Comparison of ENCODE assay signal across 8 cellular contexts in the genomic region with DNA sequence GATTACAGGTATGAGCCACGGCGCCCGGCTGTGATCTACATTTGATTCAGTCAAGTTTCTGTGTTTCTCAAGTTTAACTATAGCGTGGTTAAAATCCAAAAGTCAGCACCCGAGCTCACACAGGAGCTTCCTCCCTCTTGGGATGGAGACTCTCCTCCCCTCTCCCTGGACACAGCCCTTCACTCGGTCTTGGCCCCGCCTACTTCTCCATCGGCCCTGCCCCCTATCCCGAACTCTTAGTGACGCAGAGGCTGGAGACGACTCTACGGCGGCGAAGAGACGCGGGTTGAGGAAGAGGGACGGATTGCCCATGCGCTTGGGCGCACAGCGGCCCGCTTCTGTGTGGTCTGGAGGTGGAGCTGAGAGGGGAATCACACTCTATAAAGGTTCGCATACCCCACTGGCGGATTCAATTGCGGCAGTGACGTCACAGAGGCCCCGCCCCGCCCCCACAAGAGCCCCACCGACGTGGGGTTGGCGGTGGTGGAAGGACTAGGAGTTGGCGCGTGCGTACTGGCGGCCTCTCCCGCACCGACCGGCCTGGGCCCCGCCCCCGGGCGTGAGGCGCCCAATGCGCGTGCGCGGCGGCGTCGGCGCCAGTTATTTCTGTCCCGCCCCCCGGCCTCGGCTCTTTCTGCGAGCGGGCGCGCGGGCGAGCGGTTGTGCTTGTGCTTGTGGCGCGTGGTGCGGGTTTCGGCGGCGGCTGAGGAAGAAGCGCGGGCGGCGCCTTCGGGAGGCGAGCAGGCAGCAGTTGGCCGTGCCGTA. TPM values are rescaled to one million over a fixed set of nuclear protein-coding genes. Genes with fewer than 3 reads are reported as not detected.
DNase-seq lines count a peak whose midpoint lies in the region; ATAC-seq and TF ChIP-seq lines count a peak whose summit lies in the region.

A gene (plus strand): TSS at position 239 of the 765 bp plus-strand sequence. CDS start 694 bp downstream, outside the sequence.

- H3K9me3 ChIP-seq in effector memory CD4-positive, alpha-beta T cell (ENCODE audit: control insufficient read depth, low read length) = no peaks in the 10 kb centered on the region

- H3K4me1 ChIP-seq in effector memory CD4-positive, alpha-beta T cell (ENCODE audit: control insufficient read depth, insufficient read depth, low read length, poor library complexity, severe bottlenecking) = peaks cover 24% of the 10 kb centered on the region

- TF ChIP-seq CTCF in AG09309 (IDR thresholded peaks at IDR 0.05; ENCODE audit: control insufficient read depth, insufficient read depth, low read depth, low read length, missing control alignments) = no peak

- DNase-seq in AG09309 (ENCODE audit: low read depth) (peak; percentile 97), mesenteric fat pad (ENCODE audit: low spot score) (peak; percentile 100), OCI-M1 (lab: John Stamatoyannopoulos, UW) (no peak)
- peak; percentile 100 for DNase-seq in activated CD4-positive, alpha-beta T cell treated with anti-CD3 and anti-CD28 coated beads, Interleukin-2, amount 50 U/mL, for 24 hours (ENCODE audit: low read depth in 1 of 2, low spot score in 1 of 2)
- DNase-seq in effector memory CD4-positive, alpha-beta T cell = peak; percentile 100
- DNase-seq in stimulated activated CD8-positive, alpha-beta memory T cell treated with anti-CD3 and anti-CD28 coated beads, Interleukin-15, amount 100 ng/mL, for 48 hours (ENCODE audit: low read depth in 2 of 2) = peak; percentile 100

- peak within 1 kb of the TSS; percentile 91 for H3K27ac ChIP-seq in effector memory CD4-positive, alpha-beta T cell (ENCODE audit: insufficient read depth, low read length, poor library complexity, severe bottlenecking)

- ATAC-seq in GM19395 (IDR thresholded peaks at IDR 0.05; ENCODE audit: unreplicated experiment) (peak; percentile 85), HG03571 (IDR thresholded peaks at IDR 0.05; ENCODE audit: unreplicated experiment) (peak; percentile 86)

- no peaks in the 10 kb centered on the region for H3K27me3 ChIP-seq in effector memory CD4-positive, alpha-beta T cell (replicated peaks; ENCODE audit: control insufficient read depth, insufficient read depth, low read length, poor library complexity, severe bottlenecking)

- peak within 1 kb of the TSS; percentile 84 for H3K4me3 ChIP-seq in AG09309 (ENCODE audit: control insufficient read depth, low read depth, low read length)
- H3K4me3 ChIP-seq in effector memory CD4-positive, alpha-beta T cell (ENCODE audit: insufficient read depth, low read depth, low read length, poor library complexity, severe bottlenecking) = peak within 1 kb of the TSS; percentile 66

- peaks cover 21% of the 10 kb centered on the region for H3K36me3 ChIP-seq in effector memory CD4-positive, alpha-beta T cell (ENCODE audit: control insufficient read depth, insufficient read depth, low read length)

RNA-seq across cellular contexts. Expression of the gene that starts here (rescaled TPM):
- 185 TPM for total RNA-seq in mesenteric fat pad
